Comparison of ENCODE assay signal across 11 cellular contexts in the genomic region with DNA sequence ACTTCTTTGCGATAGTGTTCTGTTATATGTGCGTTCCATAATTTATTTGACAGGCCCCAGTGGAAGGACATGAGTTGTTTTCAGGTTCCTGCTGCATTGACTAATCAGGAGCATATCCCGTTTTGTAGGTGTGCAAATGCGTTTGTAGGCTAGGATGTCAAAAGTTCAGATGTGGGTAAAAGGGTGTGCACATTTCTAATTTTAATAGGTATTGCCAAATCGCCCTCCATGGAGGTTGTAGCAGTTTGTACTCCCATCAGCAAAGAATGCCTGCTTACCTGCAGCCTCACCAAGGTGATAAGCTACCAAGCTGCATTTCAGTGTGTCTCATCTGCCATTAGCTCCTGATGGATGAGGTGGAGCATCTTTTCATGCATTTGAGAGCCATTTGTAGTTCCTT. TPM values are rescaled to one million over a fixed set of nuclear protein-coding genes. Genes with fewer than 3 reads are reported as not detected.
DNase-seq lines count a peak whose midpoint lies in the region; ATAC-seq and TF ChIP-seq lines count a peak whose summit lies in the region.
"Had no signal": no experiment of that assay in that cellular context is flagged by ENCODE, and none has a peak within 500 bp of the region (broad histone marks: within the 10 kb centered on the region; RNA-seq: fewer than 3 reads in every experiment).

No MANE protein-coding gene starts in this region.

- no peaks in the 10 kb centered on the region for H3K9me3 Mint-ChIP-seq in activated CD4-positive, alpha-beta memory T cell treated with anti-CD3 and anti-CD28 coated beads, Interleukin-2, amount 10 ng/mL, durations not matched to agents 7 days and 5 days

- no peak for TF ChIP-seq CTCF in heart left ventricle (IDR thresholded peaks at IDR 0.05)
- TF ChIP-seq CTCF in lung (IDR thresholded peaks at IDR 0.05; ENCODE audit: control extremely low read depth, extremely low read depth), result no peak
- TF ChIP-seq CTCF in transverse colon (IDR thresholded peaks at IDR 0.05), result no peak

- CTCF ChIA-PET in activated CD4-positive, alpha-beta memory T cell treated with anti-CD3 and anti-CD28 coated beads, Interleukin-2, amount 10 ng/mL, durations not matched to agents 7 days and 5 days (lab: Charles Lee), result interaction anchor here (1.0 to 15.6 kb wide), 7 partner anchors 12 to 148 kb away, joined by 3 to 162 read pairs (median 4); partner anchors contain the start of gene KLF13

- DNase-seq in heart left ventricle, result no peak
- DNase-seq in Right ventricle myocardium inferior (ENCODE audit: missing footprints), result no peak
- DNase-seq in activated CD4-positive, alpha-beta memory T cell treated with anti-CD3 and anti-CD28 coated beads, Interleukin-2, amount 10 ng/mL, durations not matched to agents 7 days and 5 days, result no peak
- DNase-seq in lung (ENCODE audit: low spot score), result no peak
- no peak for DNase-seq in transverse colon
- DNase-seq in RKO (ENCODE audit: low spot score), result no peak
- DNase-seq: activated CD4-positive, CD25-positive, alpha-beta regulatory T cell treated with anti-CD3 and anti-CD28 coated beads, Interleukin-2, amount 50 U/mL, for 72 hours had no signal

- 37 to 57% (median 54%) methylated on average over 5 of the region's 5 CpGs for WGBS in heart left ventricle, 4 donors
- 58 to 61% methylated on average over 5 of the region's 5 CpGs for WGBS in lung, 2 donors
- 59 to 76% methylated on average over 4 to 5 of the region's 5 CpGs for WGBS in transverse colon (ENCODE audit: low coverage in 1 of 2), 2 donors

- H3K4me3 Mint-ChIP-seq in activated CD4-positive, alpha-beta memory T cell treated with anti-CD3 and anti-CD28 coated beads, Interleukin-2, amount 10 ng/mL, durations not matched to agents 7 days and 5 days, result peak overlapping the region; percentile 69

- H3K36me3 ChIP-seq in heart left ventricle (peaks cover 0 to 16% (median 0%) of the 10 kb centered on the region in 9 donors), lung (ENCODE audit: control insufficient read depth in 2 of 2, insufficient read depth in 2 of 2, low read length in 2 of 2) (no peaks in the 10 kb centered on the region), transverse colon (no peaks in the 10 kb centered on the region)

- POLR2A ChIA-PET in activated CD4-positive, alpha-beta memory T cell treated with anti-CD3 and anti-CD28 coated beads, Interleukin-2, amount 10 ng/mL, durations not matched to agents 7 days and 5 days (lab: Charles Lee), result interaction anchor here (0.8 to 20.0 kb wide), 8 partner anchors 15 to 148 kb away, joined by 3 to 374 read pairs (median 13); partner anchors contain the start of gene KLF13

- H3K36me3 Mint-ChIP-seq in activated CD4-positive, alpha-beta memory T cell treated with anti-CD3 and anti-CD28 coated beads, Interleukin-2, amount 10 ng/mL, durations not matched to agents 7 days and 5 days (ENCODE audit: low read depth), result peaks cover 43% of the 10 kb centered on the region

- no peak for ATAC-seq in heart left ventricle
- ATAC-seq in Right ventricle myocardium inferior, result no peak
- no peak for ATAC-seq in lung (ENCODE audit: insufficient read depth, low FRiP score)
- ATAC-seq in GM19035 (IDR thresholded peaks at IDR 0.05; ENCODE audit: unreplicated experiment), result no peak
- ATAC-seq in HG02623 (IDR thresholded peaks at IDR 0.05; ENCODE audit: unreplicated experiment), result no peak
- ATAC-seq: K562 had no signal

- in situ Hi-C loops in transverse colon (cut with MboI; ENCODE audit: low pct_ligation_motif_present in 1 of 4, low pct_unique_long_range_greater_than_20kb in 1 of 4, low sequenced_read_pairs in 3 of 4), result no loop called here

- no peaks in the 10 kb centered on the region for H3K27me3 Mint-ChIP-seq in activated CD4-positive, alpha-beta memory T cell treated with anti-CD3 and anti-CD28 coated beads, Interleukin-2, amount 10 ng/mL, durations not matched to agents 7 days and 5 days

- H3K27ac ChIP-seq in heart left ventricle, result peak overlapping the region in 11 of 12 donors; percentile 45 to 94 (median 88)
- H3K27ac ChIP-seq in lung (ENCODE audit: low read depth in 1 of 2, low read length in 1 of 2), result peak overlapping the region; percentile 57 to 64
- peak overlapping the region; percentile 90 to 96 (median 92) for H3K27ac ChIP-seq in transverse colon
- H3K27ac ChIP-seq: C4-2B had no signal

- H3K27me3 ChIP-seq in heart left ventricle (no peaks in the 10 kb centered on the region), lung (ENCODE audit: control insufficient read depth, insufficient read depth) (no peaks in the 10 kb centered on the region), transverse colon (no peaks in the 10 kb centered on the region)

- no peak for TF ChIP-seq POLR2A in heart left ventricle (IDR thresholded peaks at IDR 0.05)
- TF ChIP-seq POLR2A in transverse colon (IDR thresholded peaks at IDR 0.05), result no peak

- peaks cover 100% of the 10 kb centered on the region for H3K4me1 Mint-ChIP-seq in activated CD4-positive, alpha-beta memory T cell treated with anti-CD3 and anti-CD28 coated beads, Interleukin-2, amount 10 ng/mL, durations not matched to agents 7 days and 5 days

- H3K4me3 ChIP-seq in heart left ventricle (no peak overlapping the region), lung (no peak overlapping the region), transverse colon (no peak overlapping the region)
- H3K4me3 ChIP-seq: K562 had no signal

- no peak for TF ChIP-seq EP300 in transverse colon (IDR thresholded peaks at IDR 0.05; ENCODE audit: low read depth)

- intact Hi-C loops in heart left ventricle (cut with DNase I), result loop anchor here in 5 of 10 donors (5.0 to 10.0 kb wide), 3 partner anchors 36 to 122 kb away; partner anchors contain the start of gene KLF13 (in 2 of the 5)
- intact Hi-C loops in Right ventricle myocardium inferior (cut with DNase I), result loop anchor here (10.0 kb wide), 1 partner anchor 122 kb away; no protein-coding TSS in a partner anchor
- intact Hi-C loops in transverse colon (cut with DNase I; ENCODE audit: low total_unique reads), result loop anchor here (10.0 kb wide), 1 partner anchor 72 kb away; no protein-coding TSS in a partner anchor

- H3K4me1 ChIP-seq in heart left ventricle (peaks cover 51 to 100% (median 98%) of the 10 kb centered on the region in 12 donors), lung (ENCODE audit: control insufficient read depth in 2 of 2, insufficient read depth in 2 of 2, low read length in 2 of 2) (peaks cover 62 to 68% of the 10 kb centered on the region in 2 donors), transverse colon (peaks cover 79 to 95% (median 81%) of the 10 kb centered on the region in 4 donors)

- peak overlapping the region; percentile 99 for H3K27ac Mint-ChIP-seq in activated CD4-positive, alpha-beta memory T cell treated with anti-CD3 and anti-CD28 coated beads, Interleukin-2, amount 10 ng/mL, durations not matched to agents 7 days and 5 days

- H3K9me3 ChIP-seq in heart left ventricle (no peaks in the 10 kb centered on the region), lung (ENCODE audit: control insufficient read depth in 2 of 2, insufficient read depth in 1 of 2, low read length in 1 of 2) (no peaks in the 10 kb centered on the region), transverse colon (no peaks in the 10 kb centered on the region)

RNA-seq across cellular contexts. Expression of gene KLF13, which starts 36.3 kb away (rescaled TPM):
- total RNA-seq in heart left ventricle, result 10 to 100 TPM; 37.5 to 65.9 (median 56.4) TPM
- polyA plus RNA-seq in heart left ventricle, result 10 to 100 TPM; 22.4 to 74.0 TPM
- 63.4 TPM for total RNA-seq in Right ventricle myocardium inferior
- total RNA-seq in activated CD4-positive, alpha-beta memory T cell treated with anti-CD3 and anti-CD28 coated beads, Interleukin-2, amount 10 ng/mL, durations not matched to agents 7 days and 5 days, result 100 to 1,000 TPM; 199 TPM
- total RNA-seq in lung, result 100 to 1,000 TPM in 1 of 2 donors, 10 to 100 TPM in 1; 38.3 to 157 TPM
- 10 to 100 TPM; 47.1 to 63.2 TPM for polyA plus RNA-seq in lung
- 10 to 100 TPM; 39.0 to 81.2 (median 68.8) TPM for total RNA-seq in transverse colon
